8 cellular contexts compared by ENCODE assay signal in genomic region chr3:56681963-56682457, GRCh38. TPM values are rescaled to one million over a fixed set of nuclear protein-coding genes. Genes with fewer than 3 reads are reported as not detected.
DNase-seq lines count a peak whose midpoint lies in the region; ATAC-seq, FAIRE-seq and TF ChIP-seq lines count a peak whose summit lies in the region.

No MANE protein-coding gene starts in this region.

- H3K4me3 Mint-ChIP-seq in stimulated activated naive CD8-positive, alpha-beta T cell treated with anti-CD3 and anti-CD28 coated beads, Interleukin-15, Interleukin-2, amounts not matched to agents 100 ng/mL and 50 ng/mL, for 24 hours: peak overlapping the region; percentile 95
- peak overlapping the region; percentile 91 for H3K4me3 Mint-ChIP-seq in astrocyte (ENCODE audit: unreplicated experiment)

- no peak for FAIRE-seq in astrocyte (lab: Jason Lieb, UNC)

- H3K4me1 Mint-ChIP-seq in stimulated activated naive CD8-positive, alpha-beta T cell treated with anti-CD3 and anti-CD28 coated beads, Interleukin-15, Interleukin-2, amounts not matched to agents 100 ng/mL and 50 ng/mL, for 24 hours (ENCODE audit: low read depth): peaks cover 59% of the 10 kb centered on the region
- peaks cover 14% of the 10 kb centered on the region for H3K4me1 Mint-ChIP-seq in astrocyte (ENCODE audit: low read depth, unreplicated experiment)

- H3K27me3 Mint-ChIP-seq in stimulated activated naive CD8-positive, alpha-beta T cell treated with anti-CD3 and anti-CD28 coated beads, Interleukin-15, Interleukin-2, amounts not matched to agents 100 ng/mL and 50 ng/mL, for 24 hours: no peaks in the 10 kb centered on the region
- no peaks in the 10 kb centered on the region for H3K27me3 Mint-ChIP-seq in astrocyte (ENCODE audit: low read depth, unreplicated experiment)

- peaks cover 3% of the 10 kb centered on the region for H3K4me1 ChIP-seq in astrocyte (ENCODE audit: insufficient read depth, low read length)
- H3K4me1 ChIP-seq in lung (ENCODE audit: control insufficient read depth in 2 of 2, insufficient read depth in 2 of 2, low read length in 2 of 2): peaks cover 0 to 8% of the 10 kb centered on the region in 2 donors
- no peaks in the 10 kb centered on the region for H3K4me1 ChIP-seq in urinary bladder (ENCODE audit: insufficient read depth)

- H3K9me3 Mint-ChIP-seq in stimulated activated naive CD8-positive, alpha-beta T cell treated with anti-CD3 and anti-CD28 coated beads, Interleukin-15, Interleukin-2, amounts not matched to agents 100 ng/mL and 50 ng/mL, for 24 hours: peaks cover 10% of the 10 kb centered on the region
- H3K9me3 Mint-ChIP-seq in astrocyte (ENCODE audit: unreplicated experiment): peaks cover 5% of the 10 kb centered on the region

- 16 to 19% methylated on average over 10 of the region's 10 CpGs for WGBS in lung, 2 donors
- 18% methylated on average over 10 of the region's 10 CpGs for WGBS in urinary bladder

- TF ChIP-seq CTCF in astrocyte (IDR thresholded peaks at IDR 0.05; ENCODE audit: insufficient read depth, low read depth, low read length): no peak
- no peak for TF ChIP-seq CTCF in lung (IDR thresholded peaks at IDR 0.05; ENCODE audit: control extremely low read depth, extremely low read depth)

- peaks cover 11% of the 10 kb centered on the region for H4K20me1 ChIP-seq in astrocyte (ENCODE audit: insufficient read depth, low read length)

- H2AFZ ChIP-seq in astrocyte (ENCODE audit: low read depth, low read length): peak overlapping the region; percentile 89

- H3K36me3 ChIP-seq in astrocyte (ENCODE audit: insufficient read depth, low read length) (no peaks in the 10 kb centered on the region), lung (ENCODE audit: control insufficient read depth in 2 of 2, insufficient read depth in 2 of 2, low read length in 2 of 2) (no peaks in the 10 kb centered on the region), urinary bladder (ENCODE audit: insufficient read depth) (no peaks in the 10 kb centered on the region)

- peak overlapping the region; percentile 96 for H3K9ac ChIP-seq in astrocyte (ENCODE audit: low read length)

- H3K27me3 ChIP-seq in astrocyte (ENCODE audit: insufficient read depth, low read length): no peaks in the 10 kb centered on the region
- H3K27me3 ChIP-seq in lung (ENCODE audit: control insufficient read depth, insufficient read depth): no peaks in the 10 kb centered on the region

- H3K4me2 ChIP-seq in astrocyte (ENCODE audit: low read length): peak overlapping the region; percentile 89

- H3K9me3 ChIP-seq in astrocyte (ENCODE audit: insufficient read depth, low read depth, low read length) (peaks cover 5% of the 10 kb centered on the region), lung (ENCODE audit: control insufficient read depth in 2 of 2, insufficient read depth in 1 of 2, low read length in 1 of 2) (peaks cover 0 to 2% of the 10 kb centered on the region in 2 donors)

- no peak for DNase-seq in stimulated activated naive CD8-positive, alpha-beta T cell treated with anti-CD3 and anti-CD28 coated beads, Interleukin-15, Interleukin-2, amounts not matched to agents 100 U/mL and 50 U/mL, for 24 hours
- DNase-seq in astrocyte (ENCODE audit: low read depth) (no peak), lung (ENCODE audit: low spot score) (no peak), NCI-H1092 (lab: John Stamatoyannopoulos, UW) (no peak), NCI-H2107 treated with DMSO at 0.1 percent for 48 hours (lab: John Stamatoyannopoulos, UW; ENCODE audit: unreplicated experiment) (no peak), foreskin melanocyte (no peak)

- peak overlapping the region; percentile 80 for H3K4me3 ChIP-seq in astrocyte (ENCODE audit: insufficient read depth, low read depth, low read length)
- H3K4me3 ChIP-seq in lung: peak overlapping the region; percentile 73
- H3K4me3 ChIP-seq in urinary bladder (ENCODE audit: low read depth, low read length): peak overlapping the region; percentile 61

- H3K27ac ChIP-seq in astrocyte (ENCODE audit: low read depth, low read length) (peak overlapping the region; percentile 95), lung (ENCODE audit: low read depth in 1 of 2, low read length in 1 of 2) (peak overlapping the region; percentile 99), urinary bladder (ENCODE audit: low read depth) (peak overlapping the region; percentile 97)

- H3K79me2 ChIP-seq in astrocyte (ENCODE audit: insufficient read depth, low read length): peaks cover 58% of the 10 kb centered on the region

- no peak for ATAC-seq in stimulated activated naive CD8-positive, alpha-beta T cell treated with anti-CD3 and anti-CD28 coated beads, Interleukin-15, Interleukin-2, amounts not matched to agents 100 U/mL and 50 U/mL, for 24 hours
- ATAC-seq in lung (ENCODE audit: insufficient read depth, low FRiP score): no peak

- peak overlapping the region; percentile 93 for H3K27ac Mint-ChIP-seq in stimulated activated naive CD8-positive, alpha-beta T cell treated with anti-CD3 and anti-CD28 coated beads, Interleukin-15, Interleukin-2, amounts not matched to agents 100 ng/mL and 50 ng/mL, for 24 hours
- peak overlapping the region; percentile 90 for H3K27ac Mint-ChIP-seq in astrocyte (ENCODE audit: unreplicated experiment)

- H3K36me3 Mint-ChIP-seq in stimulated activated naive CD8-positive, alpha-beta T cell treated with anti-CD3 and anti-CD28 coated beads, Interleukin-15, Interleukin-2, amounts not matched to agents 100 ng/mL and 50 ng/mL, for 24 hours (ENCODE audit: low read depth): peaks cover 60% of the 10 kb centered on the region
- H3K36me3 Mint-ChIP-seq in astrocyte (ENCODE audit: low read depth, unreplicated experiment): peaks cover 2% of the 10 kb centered on the region

RNA-seq across cellular contexts. Expression of gene TASOR, which starts 1.1 kb away (rescaled TPM):
- total RNA-seq in astrocyte (42.0 and 47.2 TPM in 2 replicates), lung (100 to 1,000 TPM in 1 of 2 donors, 10 to 100 TPM in 1; 44.4 to 124 TPM), urinary bladder (182 TPM)
- polyA plus RNA-seq in lung (10 to 100 TPM; 20.1 to 23.8 TPM), urinary bladder (30.9 TPM)
